In the genomic region with DNA sequence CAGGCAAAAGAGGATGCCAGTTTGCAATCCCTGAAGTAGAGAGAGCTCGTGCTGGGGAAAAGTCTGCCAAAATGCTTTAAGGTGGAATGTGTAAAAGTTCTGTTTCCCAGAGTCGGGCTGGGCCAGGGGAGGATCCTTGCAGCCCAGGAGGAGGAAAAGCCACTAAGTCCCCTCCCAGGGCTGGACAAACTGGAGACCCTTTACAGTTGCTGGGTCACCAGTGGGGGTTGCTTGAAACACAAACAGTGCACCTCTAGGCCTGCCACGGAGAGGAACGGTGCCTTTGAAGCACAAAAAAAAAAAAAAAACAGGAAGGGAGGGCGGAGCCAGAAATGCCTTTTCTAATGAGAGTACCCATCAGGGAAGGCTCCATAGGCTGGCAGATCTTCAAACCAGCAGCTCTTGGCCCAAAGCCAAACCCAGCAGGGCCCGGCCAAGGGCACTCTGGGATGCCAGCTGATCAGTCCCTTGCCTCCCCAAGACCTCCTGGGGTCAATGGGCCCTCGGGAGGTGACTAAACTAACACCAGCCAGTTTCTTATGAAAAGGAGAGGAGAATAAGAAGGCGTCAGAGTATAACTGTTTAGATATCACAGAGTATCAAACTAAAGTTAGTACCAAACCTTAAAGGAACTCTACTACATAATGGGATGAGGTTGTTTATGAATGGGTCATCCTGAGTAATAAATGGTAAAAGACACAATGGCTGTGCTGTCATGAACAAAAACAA, we compare ENCODE assay signal across 8 cellular contexts. TPM values are rescaled to one million over a fixed set of nuclear protein-coding genes. Genes with fewer than 3 reads are reported as not detected.
DNase-seq lines count a peak whose midpoint lies in the region; ATAC-seq, FAIRE-seq and TF ChIP-seq lines count a peak whose summit lies in the region.

No MANE protein-coding gene starts in this region.

- H4K20me1 ChIP-seq in smooth muscle cell (ENCODE audit: low read depth), result no peaks in the 10 kb centered on the region

- TF ChIP-seq CTCF in kidney (IDR thresholded peaks at IDR 0.05; ENCODE audit: borderline replicate concordance, extremely low read depth, insufficient read depth), result no peak
- TF ChIP-seq CTCF in smooth muscle cell (IDR thresholded peaks at IDR 0.05; ENCODE audit: borderline replicate concordance, insufficient read depth, poor library complexity, severe bottlenecking), result no peak

- peak; percentile 60 for DNase-seq in stimulated activated CD4-positive, alpha-beta T cell treated with anti-CD3 and anti-CD28 coated beads, Interleukin-15, amount 100 ng/mL, for 24 hours
- DNase-seq in stimulated activated CD4-positive, alpha-beta T cell treated with anti-CD3 and anti-CD28 coated beads, Interleukin-12 subunit alpha, Interleukin-12 subunit beta, amount 100 ng/mL, for 4 hours, result no peak
- peak; percentile 85 for DNase-seq in NCI-H1105 (lab: John Stamatoyannopoulos, UW)
- DNase-seq in T follicular helper cell (ENCODE audit: low read depth), result peak; percentile 48
- peak; percentile 74 for DNase-seq in cerebellar cortex (ENCODE audit: low spot score)
- DNase-seq in kidney, result peak; percentile 92
- no peak for DNase-seq in smooth muscle cell (lab: John Stamatoyannopoulos, UW; ENCODE audit: unreplicated experiment)

- intact Hi-C loops in kidney (cut with DNase I), result no loop called here

- H3K27ac ChIP-seq in kidney (ENCODE audit: low read depth in 2 of 2, low read length in 2 of 2) (peak overlapping the region; percentile 85 to 87), smooth muscle cell (ENCODE audit: low read depth) (peak overlapping the region; percentile 82)

- 18% methylated on average over 8 of the region's 8 CpGs for WGBS in smooth muscle cell (ENCODE audit: low lambda C conversion rate)

- H3F3A ChIP-seq in smooth muscle cell (ENCODE audit: low read depth), result peaks cover 16% of the 10 kb centered on the region

- FAIRE-seq in kidney (lab: Jason Lieb, UNC), result no peak

- no peaks in the 10 kb centered on the region for H3K27me3 ChIP-seq in smooth muscle cell (ENCODE audit: low read depth)

- H3K9ac ChIP-seq in kidney (ENCODE audit: low read length in 2 of 2) (peak overlapping the region; percentile 50 to 82), smooth muscle cell (ENCODE audit: low read depth) (peak overlapping the region; percentile 17)

- ATAC-seq in GM21825 (IDR thresholded peaks at IDR 0.05; ENCODE audit: unreplicated experiment), result no peak

- peak overlapping the region; percentile 85 for H3K4me2 ChIP-seq in smooth muscle cell

- H2AFZ ChIP-seq in smooth muscle cell (ENCODE audit: low read depth), result peak overlapping the region; percentile 41

- H3K9me3 ChIP-seq in kidney (ENCODE audit: control insufficient read depth in 1 of 2, low read length in 2 of 2), result no peaks in the 10 kb centered on the region
- H3K9me3 ChIP-seq in smooth muscle cell (replicated peaks; ENCODE audit: low read depth), result no peaks in the 10 kb centered on the region

- H3K4me3 ChIP-seq in kidney (ENCODE audit: low read length in 2 of 2), result peak overlapping the region; percentile 70 to 71
- peak overlapping the region; percentile 32 for H3K4me3 ChIP-seq in smooth muscle cell

- H3K36me3 ChIP-seq in kidney (ENCODE audit: control insufficient read depth in 1 of 2, insufficient read depth in 2 of 2, low read length in 2 of 2) (no peaks in the 10 kb centered on the region), smooth muscle cell (ENCODE audit: low read depth) (no peaks in the 10 kb centered on the region)

- H3K4me1 ChIP-seq in kidney (ENCODE audit: control insufficient read depth in 1 of 2, insufficient read depth in 1 of 2, low read depth in 1 of 2, low read length in 2 of 2) (peaks cover 14 to 17% of the 10 kb centered on the region in 2 donors), smooth muscle cell (ENCODE audit: low read depth) (peaks cover 36% of the 10 kb centered on the region)

- no peaks in the 10 kb centered on the region for H3K79me2 ChIP-seq in smooth muscle cell (ENCODE audit: low read depth)

RNA-seq across cellular contexts. Expression of a gene that starts 23.7 kb away (rescaled TPM):
- total RNA-seq in kidney, result 695 TPM
- polyA plus RNA-seq in kidney (ENCODE audit: insufficient read depth, low read depth, low replicate concordance), result 1,143 TPM
- 287 and 310 TPM in 2 replicates for total RNA-seq in smooth muscle cell
- polyA plus RNA-seq in smooth muscle cell, result 489 and 558 TPM in 2 replicates

Comparison
In these comparisons a context has a peak if more than half of its experiments do, and no peak if none do; other contexts are left out.
1. DNase-seq: peak in stimulated activated CD4-positive, alpha-beta T cell treated with anti-CD3 and anti-CD28 coated beads, Interleukin-15, amount 100 ng/mL, for 24 hours (single experiment), NCI-H1105 (single experiment), T follicular helper cell (single experiment), cerebellar cortex (single experiment) and kidney (single experiment); none in stimulated activated CD4-positive, alpha-beta T cell treated with anti-CD3 and anti-CD28 coated beads, Interleukin-12 subunit alpha, Interleukin-12 subunit beta, amount 100 ng/mL, for 4 hours (single experiment) and smooth muscle cell (single experiment).